ENCODE assay signal across 1 cellular context in genomic region chr17:68309066-68309670, GRCh38. TPM values are rescaled to one million over a fixed set of nuclear protein-coding genes. Genes with fewer than 3 reads are reported as not detected.
"Had no signal": no experiment of that assay in that cellular context is flagged by ENCODE, and none has a peak within 500 bp of the region (broad histone marks: within the 10 kb centered on the region; RNA-seq: fewer than 3 reads in every experiment).

No MANE protein-coding gene starts in this region.

RNA-seq across cellular contexts. Expression of gene SLC16A6, which starts 18.2 kb away (rescaled TPM):
- polyA plus RNA-seq: smooth muscle cell had no signal
